Comparison of ENCODE assay signal across 8 cellular contexts in genomic region chr9:125521462-125522327, GRCh38.
A peak's percentile ranks its signal among the peaks of the same experiment; 100 is the strongest.
DNase-seq lines count a peak whose midpoint lies in the region; ATAC-seq and TF ChIP-seq lines count a peak whose summit lies in the region.

No MANE protein-coding gene starts in this region.

- intact Hi-C loops in activated CD4-positive, alpha-beta T cell treated with anti-CD3 and anti-CD28 coated beads for 36 hours (cut with DNase I, micrococcal nuclease), result loop anchor here (1.0 to 10.0 kb wide), 16 partner anchors 8 to 1903 kb away; partner anchors contain the start of genes HSPA5 (in 1 of the 2), PBX3 (in 1 of the 2) and ZNF79 (in 1 of the 2)
- intact Hi-C loops in head of caudate nucleus (cut with DNase I), result no loop called here

- DNase-seq in activated CD4-positive, alpha-beta T cell treated with anti-CD3 and anti-CD28 coated beads for 36 hours, result peak; percentile 63
- DNase-seq in activated CD4-positive, alpha-beta T cell treated with anti-CD3 and anti-CD28 coated beads, Interleukin-2, amount 50 U/mL, for 1 hour, result no peak
- DNase-seq in T-cell (peak in 17 of 34 experiments; percentile 2 to 46 (median 17)), NCI-H1694 treated with DMSO at 0.1 percent for 48 hours (lab: John Stamatoyannopoulos, UW) (no peak), head of caudate nucleus (no peak), GM13976 (ENCODE audit: low spot score) (no peak)
- DNase-seq in stimulated activated CD4-positive, alpha-beta T cell treated with anti-CD3 and anti-CD28 coated beads, Interleukin-2, amount 100 ng/mL, for 4 hours (ENCODE audit: low read depth), result peak; percentile 11

- peaks cover 14% of the 10 kb centered on the region for H3K36me3 Mint-ChIP-seq in activated CD4-positive, alpha-beta T cell treated with anti-CD3 and anti-CD28 coated beads for 36 hours (ENCODE audit: low read depth)
- peaks cover 17% of the 10 kb centered on the region for H3K36me3 Mint-ChIP-seq in T-cell

- H3K27me3 Mint-ChIP-seq in activated CD4-positive, alpha-beta T cell treated with anti-CD3 and anti-CD28 coated beads for 36 hours, result no peaks in the 10 kb centered on the region
- H3K27me3 Mint-ChIP-seq in T-cell, result no peaks in the 10 kb centered on the region

- no peak for TF ChIP-seq CTCF in GM13976 (IDR thresholded peaks at IDR 0.05; ENCODE audit: borderline replicate concordance, control extremely low read depth, extremely low read depth, insufficient read depth, missing control alignments)

- peak overlapping the region; percentile 86 for H3K27ac Mint-ChIP-seq in activated CD4-positive, alpha-beta T cell treated with anti-CD3 and anti-CD28 coated beads for 36 hours
- peak overlapping the region; percentile 74 to 84 for H3K27ac Mint-ChIP-seq in T-cell

- H3K4me3 Mint-ChIP-seq in activated CD4-positive, alpha-beta T cell treated with anti-CD3 and anti-CD28 coated beads for 36 hours, result peak overlapping the region; percentile 27
- peak overlapping the region in 2 of 3 donors; percentile 21 to 41 for H3K4me3 Mint-ChIP-seq in T-cell

- POLR2A ChIA-PET in activated CD4-positive, alpha-beta T cell treated with anti-CD3 and anti-CD28 coated beads for 36 hours (lab: Charles Lee), result interaction anchor here (0.8 to 1.4 kb wide), 4 partner anchors 19 to 950 kb away, joined by 3 to 4 read pairs (median 3); no protein-coding TSS in a partner anchor
- POLR2A ChIA-PET in T-cell (lab: Charles Lee), result no interaction called here

- no peaks in the 10 kb centered on the region for H3K9me3 Mint-ChIP-seq in activated CD4-positive, alpha-beta T cell treated with anti-CD3 and anti-CD28 coated beads for 36 hours (ENCODE audit: low read depth)
- no peaks in the 10 kb centered on the region for H3K9me3 Mint-ChIP-seq in T-cell

- peak; percentile 97 for ATAC-seq in activated CD4-positive, alpha-beta T cell treated with anti-CD3 and anti-CD28 coated beads for 36 hours
- ATAC-seq in T-cell (replicated peaks in 1 of 4) (peak; percentile 94 to 99 (median 98)), esophagus mucosa (peak; percentile 90)

- peaks cover 44% of the 10 kb centered on the region for H3K4me1 Mint-ChIP-seq in activated CD4-positive, alpha-beta T cell treated with anti-CD3 and anti-CD28 coated beads for 36 hours
- H3K4me1 Mint-ChIP-seq in T-cell, result peaks cover 33 to 40% (median 38%) of the 10 kb centered on the region in 3 donors

- CTCF ChIA-PET in activated CD4-positive, alpha-beta T cell treated with anti-CD3 and anti-CD28 coated beads for 36 hours (lab: Charles Lee), result interaction anchor here (0.9 to 2.1 kb wide), 9 partner anchors 8 to 160 kb away, joined by 3 to 6 read pairs (median 5); no protein-coding TSS in a partner anchor
- CTCF ChIA-PET in T-cell (lab: Charles Lee), result interaction anchor here in 1 of 2 donors (0.6 to 1.0 kb wide), 3 partner anchors 10 to 971 kb away, joined by 3 to 4 read pairs (median 3); no protein-coding TSS in a partner anchor

- in situ Hi-C loops in GM13976 (cut with MboI; ENCODE audit: low sequenced_read_pairs, unreplicated experiment), result no loop called here

Comparison
In these comparisons a context has a peak if more than half of its experiments do, and no peak if none do; other contexts are left out.
1. DNase-seq: peak in activated CD4-positive, alpha-beta T cell treated with anti-CD3 and anti-CD28 coated beads for 36 hours (single experiment) and stimulated activated CD4-positive, alpha-beta T cell treated with anti-CD3 and anti-CD28 coated beads, Interleukin-2, amount 100 ng/mL, for 4 hours (single experiment); none in activated CD4-positive, alpha-beta T cell treated with anti-CD3 and anti-CD28 coated beads, Interleukin-2, amount 50 U/mL, for 1 hour (single experiment), NCI-H1694 treated with DMSO at 0.1 percent for 48 hours (single experiment), head of caudate nucleus (0 of 42) and GM13976 (single experiment).
2. Peak in every context shown above with its lines, with median percentiles within 50 percentile points of each other: ATAC-seq.